In genomic region chr14:20696776-20697175, GRCh38 we compare ENCODE assay signal across 2 cellular contexts.
TF ChIP-seq lines count a peak whose summit lies in the region.

No MANE protein-coding gene starts in this region.

TF ChIP-seq in GM23338, 12 proteins besides CTCF, POLR2A, EP300 and RAD21:
- TF ChIP-seq POLR2AphosphoS5 (IDR thresholded peaks at IDR 0.05; ENCODE audit: low read depth) (no peak), STAT1 (IDR thresholded peaks at IDR 0.05; ENCODE audit: unreplicated experiment) (no peak), EZH2phosphoT487 (IDR thresholded peaks at IDR 0.05; ENCODE audit: unreplicated experiment) (no peak), REST (IDR thresholded peaks at IDR 0.05; ENCODE audit: unreplicated experiment) (no peak), ZNF114 (CRISPR knock-in tag; IDR thresholded peaks at IDR 0.05) (no peak), EZH2 (IDR thresholded peaks at IDR 0.05; ENCODE audit: low read depth, unreplicated experiment) (no peak), ZNF331 (CRISPR knock-in tag; IDR thresholded peaks at IDR 0.05; ENCODE audit: low read depth) (no peak), CREB1 (CRISPR knock-in tag; IDR thresholded peaks at IDR 0.05; ENCODE audit: low read depth) (no peak), NANOG (IDR thresholded peaks at IDR 0.05; ENCODE audit: borderline replicate concordance) (no peak)

TF ChIP-seq in HepG2, 621 proteins besides CTCF, POLR2A, EP300 and RAD21:
- TF ChIP-seq RBM22 (optimal IDR thresholded peaks at IDR 0.05; ENCODE audit: low read length) (peak; percentile 67), ATAD3A (CRISPR knock-in tag; IDR thresholded peaks at IDR 0.05) (no peak), SOX13 (IDR thresholded peaks at IDR 0.05) (no peak), SOX13 (CRISPR knock-in tag; conservative IDR thresholded peaks at IDR 0.05 in 1 of 2, IDR thresholded peaks at IDR 0.05 in 1 of 2) (no peak), ZGPAT (CRISPR knock-in tag; IDR thresholded peaks at IDR 0.05) (0 out of 2 replicates have a peak, but pooled peaks have one; percentile 6), KDM3A (CRISPR knock-in tag; IDR thresholded peaks at IDR 0.05; ENCODE audit: low read depth) (no peak), ZNF710 (CRISPR knock-in tag; IDR thresholded peaks at IDR 0.05; ENCODE audit: borderline replicate concordance) (no peak), REXO4 (CRISPR knock-in tag; IDR thresholded peaks at IDR 0.05; ENCODE audit: borderline replicate concordance) (no peak), DR1 (CRISPR knock-in tag; IDR thresholded peaks at IDR 0.05) (no peak), POLR2AphosphoS2 (IDR thresholded peaks at IDR 0.05; ENCODE audit: low read depth, low read length) (no peak), HNF4G (IDR thresholded peaks at IDR 0.05; ENCODE audit: borderline replicate concordance, low read depth, low read length) (no peak), HNF4G (CRISPR knock-in tag; IDR thresholded peaks at IDR 0.05; ENCODE audit: borderline replicate concordance, low read depth) (no peak), SP140L (CRISPR knock-in tag; IDR thresholded peaks at IDR 0.05; ENCODE audit: borderline replicate concordance) (no peak), HMGXB4 (CRISPR knock-in tag; IDR thresholded peaks at IDR 0.05; ENCODE audit: borderline replicate concordance in 1 of 2, low read depth in 1 of 2) (0 out of 4 replicates have a peak, but pooled peaks of 1 of the 2 experiments have one; percentile 27), PAF1 (CRISPR knock-in tag; IDR thresholded peaks at IDR 0.05) (peak; percentile 52), PITX1 (CRISPR knock-in tag; IDR thresholded peaks at IDR 0.05) (no peak), ERF (CRISPR knock-in tag; IDR thresholded peaks at IDR 0.05) (no peak), HNRNPH1 (optimal IDR thresholded peaks at IDR 0.05; ENCODE audit: low read depth, low read length) (no peak), MBD4 (IDR thresholded peaks at IDR 0.05; ENCODE audit: borderline replicate concordance, low read length) (no peak), FOSL1 (CRISPR knock-in tag; IDR thresholded peaks at IDR 0.05; ENCODE audit: borderline replicate concordance) (no peak), GATAD1 (CRISPR knock-in tag; IDR thresholded peaks at IDR 0.05) (no peak), NCOR1 (IDR thresholded peaks at IDR 0.05; ENCODE audit: borderline replicate concordance, low read length) (no peak), ZSCAN20 (CRISPR knock-in tag; IDR thresholded peaks at IDR 0.05; ENCODE audit: borderline replicate concordance) (no peak), SIN3B (IDR thresholded peaks at IDR 0.05; ENCODE audit: low read length) (no peak), ZNF777 (CRISPR knock-in tag; IDR thresholded peaks at IDR 0.05) (no peak)
- TF ChIP-seq, protein P1, sequence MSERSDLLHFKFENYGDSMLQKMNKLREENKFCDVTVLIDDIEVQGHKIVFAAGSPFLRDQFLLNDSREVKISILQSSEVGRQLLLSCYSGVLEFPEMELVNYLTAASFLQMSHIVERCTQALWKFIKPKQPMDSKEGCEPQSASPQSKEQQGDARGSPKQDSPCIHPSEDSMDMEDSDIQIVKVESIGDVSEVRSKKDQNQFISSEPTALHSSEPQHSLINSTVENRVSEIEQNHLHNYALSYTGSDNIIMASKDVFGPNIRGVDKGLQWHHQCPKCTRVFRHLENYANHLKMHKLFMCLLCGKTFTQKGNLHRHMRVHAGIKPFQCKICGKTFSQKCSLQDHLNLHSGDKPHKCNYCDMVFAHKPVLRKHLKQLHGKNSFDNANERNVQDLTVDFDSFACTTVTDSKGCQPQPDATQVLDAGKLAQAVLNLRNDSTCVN (CRISPR knock-in tag; IDR thresholded peaks at IDR 0.05; ENCODE audit: borderline replicate concordance): no peak
- TF ChIP-seq, protein P2, sequence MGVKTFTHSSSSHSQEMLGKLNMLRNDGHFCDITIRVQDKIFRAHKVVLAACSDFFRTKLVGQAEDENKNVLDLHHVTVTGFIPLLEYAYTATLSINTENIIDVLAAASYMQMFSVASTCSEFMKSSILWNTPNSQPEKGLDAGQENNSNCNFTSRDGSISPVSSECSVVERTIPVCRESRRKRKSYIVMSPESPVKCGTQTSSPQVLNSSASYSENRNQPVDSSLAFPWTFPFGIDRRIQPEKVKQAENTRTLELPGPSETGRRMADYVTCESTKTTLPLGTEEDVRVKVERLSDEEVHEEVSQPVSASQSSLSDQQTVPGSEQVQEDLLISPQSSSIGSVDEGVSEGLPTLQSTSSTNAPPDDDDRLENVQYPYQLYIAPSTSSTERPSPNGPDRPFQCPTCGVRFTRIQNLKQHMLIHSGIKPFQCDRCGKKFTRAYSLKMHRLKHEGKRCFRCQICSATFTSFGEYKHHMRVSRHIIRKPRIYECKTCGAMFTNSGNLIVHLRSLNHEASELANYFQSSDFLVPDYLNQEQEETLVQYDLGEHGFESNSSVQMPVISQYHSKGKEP (CRISPR knock-in tag; IDR thresholded peaks at IDR 0.05): no peak
- TF ChIP-seq, protein P3, sequence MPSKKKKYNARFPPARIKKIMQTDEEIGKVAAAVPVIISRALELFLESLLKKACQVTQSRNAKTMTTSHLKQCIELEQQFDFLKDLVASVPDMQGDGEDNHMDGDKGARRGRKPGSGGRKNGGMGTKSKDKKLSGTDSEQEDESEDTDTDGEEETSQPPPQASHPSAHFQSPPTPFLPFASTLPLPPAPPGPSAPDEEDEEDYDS (CRISPR knock-in tag; IDR thresholded peaks at IDR 0.05): no peak
